11 cellular contexts compared by ENCODE assay signal in the genomic region with DNA sequence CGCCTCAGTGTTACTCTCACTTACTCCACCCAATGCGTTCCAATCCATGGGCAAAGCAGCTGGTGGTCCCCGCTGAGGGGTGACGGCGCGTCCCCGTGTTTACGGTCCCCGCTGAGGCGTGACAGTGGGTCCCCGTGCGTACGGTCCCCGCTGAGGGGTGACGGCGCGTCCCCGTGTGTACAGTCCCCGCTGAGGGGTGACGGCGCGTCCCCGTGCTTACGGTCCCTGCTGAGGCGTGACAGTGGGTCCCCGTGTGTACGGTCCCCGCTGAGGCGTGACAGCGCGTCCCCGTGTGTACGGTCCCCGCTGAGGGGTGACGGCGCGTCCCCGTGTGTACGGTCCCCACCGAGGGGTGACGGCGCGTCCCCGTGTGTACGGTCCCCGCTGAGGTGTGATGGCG. TPM values are rescaled to one million over a fixed set of nuclear protein-coding genes. Genes with fewer than 3 reads are reported as not detected.
"Had no signal": no experiment of that assay in that cellular context is flagged by ENCODE, and none has a peak within 500 bp of the region (broad histone marks: within the 10 kb centered on the region; RNA-seq: fewer than 3 reads in every experiment).

No MANE protein-coding gene starts in this region.

- H3K4me1 ChIP-seq: HAP-1 had no signal

- H2AFZ ChIP-seq: GM23248 had no signal

- H3K27ac ChIP-seq: GM23248, HL-60 had no signal

- ATAC-seq: HCT116, HepG2 had no signal

- H3K36me3 ChIP-seq: HAP-1 had no signal

- DNase-seq: GM23248, GOT3, H7, HFFc6 had no signal

- H3K9ac ChIP-seq: GM23248 had no signal

- H3K4me3 ChIP-seq: GM23248, HAP-1 had no signal

- H3K9me3 ChIP-seq: HAP-1 had no signal

RNA-seq across cellular contexts. Expression of a gene that starts 19.5 kb away (rescaled TPM):
- total RNA-seq: GM23248, H4, H7, HepG2, HFFc6, HT1080 had no signal
- polyA plus RNA-seq: GM23248, HepG2, IgD-negative memory B cell had no signal
